ENCODE assay signal across 28 cellular contexts in the genomic region with DNA sequence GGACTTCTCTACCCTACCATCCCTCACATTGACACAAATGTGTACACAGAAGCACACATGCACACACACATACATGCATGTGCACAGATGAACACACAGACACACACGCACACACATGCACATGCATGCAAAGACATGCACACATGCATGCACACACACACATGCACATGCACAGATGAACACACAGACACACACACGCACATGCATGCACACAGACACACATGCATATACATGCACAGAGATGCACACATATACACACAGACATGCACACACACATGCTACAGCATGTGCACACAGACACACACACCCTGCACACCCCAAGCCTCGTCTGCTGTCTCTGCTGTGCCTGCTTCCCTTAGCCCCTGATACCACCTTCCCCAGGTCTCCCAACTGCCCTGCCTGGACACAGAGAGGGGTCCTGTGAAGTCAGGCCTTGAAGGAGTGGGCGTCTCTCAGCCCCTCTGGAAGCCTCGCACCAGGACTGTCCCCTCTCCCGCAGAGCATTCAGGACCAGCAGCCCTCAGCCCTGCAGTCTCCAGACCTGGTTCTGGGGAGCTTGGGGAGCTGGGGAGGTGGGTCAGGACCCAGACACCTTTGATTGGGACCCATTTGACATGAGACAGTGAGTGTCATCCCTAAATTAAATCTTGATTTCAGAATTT.
DNase-seq lines count a peak whose midpoint lies in the region; ATAC-seq and TF ChIP-seq lines count a peak whose summit lies in the region.
"Had no signal": no experiment of that assay in that cellular context is flagged by ENCODE, and none has a peak within 500 bp of the region (broad histone marks: within the 10 kb centered on the region; RNA-seq: fewer than 3 reads in every experiment).

No MANE protein-coding gene starts in this region.

- no peaks in the 10 kb centered on the region for H3K9me3 Mint-ChIP-seq in activated T-cell treated with anti-CD3 and anti-CD28 coated beads, Interleukin-2, amount 50 U/mL, for 72 hours
- H3K9me3 Mint-ChIP-seq in endodermal cell, result no peaks in the 10 kb centered on the region

- H3K4me3 ChIP-seq in endodermal cell (ENCODE audit: low read length), result no peak overlapping the region
- H3K4me3 ChIP-seq in sigmoid colon, result no peak overlapping the region
- H3K4me3 ChIP-seq: adrenal gland, MG63, right lobe of liver, uterus had no signal

- H3K36me3 ChIP-seq in endodermal cell (ENCODE audit: control insufficient read depth, insufficient read depth, low read length) (no peaks in the 10 kb centered on the region), sigmoid colon (no peaks in the 10 kb centered on the region)
- H3K36me3 ChIP-seq: adrenal gland, MG63, right lobe of liver, uterus had no signal

- H3K27me3 ChIP-seq in endodermal cell (ENCODE audit: control insufficient read depth, insufficient read depth, low read length, poor library complexity, severe bottlenecking) (no peaks in the 10 kb centered on the region), sigmoid colon (peaks cover 0 to 38% (median 0%) of the 10 kb centered on the region in 3 donors)
- H3K27me3 ChIP-seq: adrenal gland, MG63, right lobe of liver, uterus had no signal

- H3K9me3 ChIP-seq in endodermal cell (ENCODE audit: control insufficient read depth, low read length), result peaks cover 52% of the 10 kb centered on the region
- no peaks in the 10 kb centered on the region for H3K9me3 ChIP-seq in sigmoid colon
- H3K9me3 ChIP-seq: adrenal gland, MG63, right lobe of liver, uterus had no signal

- intact Hi-C loops in sigmoid colon (cut with DNase I), result no loop called here

- TF ChIP-seq CTCF in endodermal cell (conservative IDR thresholded peaks at IDR 0.05), result no peak
- TF ChIP-seq CTCF in sigmoid colon (IDR thresholded peaks at IDR 0.05), result no peak

- H3K4me1 ChIP-seq in endodermal cell (ENCODE audit: control insufficient read depth, insufficient read depth, low read length), result no peaks in the 10 kb centered on the region
- H3K4me1 ChIP-seq in sigmoid colon, result no peaks in the 10 kb centered on the region
- H3K4me1 ChIP-seq: adrenal gland, parathyroid adenoma, right lobe of liver, uterus had no signal

- no peak overlapping the region for H3K9ac ChIP-seq in endodermal cell (ENCODE audit: extremely low read depth, low read length, poor library complexity, severe bottlenecking)
- H3K9ac ChIP-seq: parathyroid adenoma had no signal

- H3K36me3 Mint-ChIP-seq in activated T-cell treated with anti-CD3 and anti-CD28 coated beads, Interleukin-2, amount 50 U/mL, for 72 hours (ENCODE audit: insufficient read depth in 2 of 2), result no peaks in the 10 kb centered on the region
- H3K36me3 Mint-ChIP-seq in endodermal cell (ENCODE audit: low read depth), result no peaks in the 10 kb centered on the region
- H3K36me3 Mint-ChIP-seq: brain; CD4-positive, CD25-positive, alpha-beta regulatory T cell had no signal

- peak; percentile 8 to 10 for DNase-seq in activated T-cell treated with anti-CD3 and anti-CD28 coated beads, Interleukin-2, amount 50 U/mL, for 48 hours
- no peak for DNase-seq in activated T-cell treated with anti-CD3 and anti-CD28 coated beads, Interleukin-2, amount 50 U/mL, for 72 hours
- peak; percentile 42 for DNase-seq in activated CD8-positive, alpha-beta memory T cell treated with anti-CD3 and anti-CD28 coated beads for 24 hours
- DNase-seq in endodermal cell (peak; percentile 29), sigmoid colon (peak; percentile 33), NCI-H2227 treated with DMSO at 0.1 percent for 48 hours (lab: John Stamatoyannopoulos, UW) (no peak)
- no peak for DNase-seq in activated CD4-positive, alpha-beta T cell treated with anti-CD3 and anti-CD28 coated beads, Interleukin-2, amount 50 U/mL, for 48 hours
- DNase-seq: 8988T; activated CD4-positive, alpha-beta T cell treated with anti-CD3 and anti-CD28 coated beads, Interleukin-2, amount 50 U/mL, for 1 hour; CD4-positive, CD25-positive, alpha-beta regulatory T cell; effector memory CD4-positive, alpha-beta T cell; erythroblast; glutamatergic neuron; KG1; MG63; NCI-H2029 treated with DMSO at 0.1 percent for 48 hours; NCI-H526 treated with DMSO at 0.1 percent for 48 hours; stimulated activated CD4-positive, alpha-beta T cell treated with anti-CD3 and anti-CD28 coated beads, Interleukin-4, amount 100 ng/mL, for 4 hours; stimulated activated naive B cell treated with anti-CD40 and anti-IgM and Interleukin-4, amounts not matched to agents 10 μg/mL and 1 μg/mL and 100 μg/mL, for 72 hours; uterus had no signal

- peaks cover 6% of the 10 kb centered on the region for H3K27me3 Mint-ChIP-seq in activated T-cell treated with anti-CD3 and anti-CD28 coated beads, Interleukin-2, amount 50 U/mL, for 72 hours (ENCODE audit: low read depth)
- H3K27me3 Mint-ChIP-seq in endodermal cell (ENCODE audit: insufficient read depth), result peaks cover 4% of the 10 kb centered on the region

- H3K4me3 Mint-ChIP-seq in activated T-cell treated with anti-CD3 and anti-CD28 coated beads, Interleukin-2, amount 50 U/mL, for 72 hours, result no peak overlapping the region
- no peak overlapping the region for H3K4me3 Mint-ChIP-seq in endodermal cell
- H3K4me3 Mint-ChIP-seq: brain; CD4-positive, CD25-positive, alpha-beta regulatory T cell; nephron; stimulated activated naive B cell treated with anti-CD40 and anti-IgM and Interleukin-4, amounts not matched to agents 10 μg/mL and 1 μg/mL and 100 μg/mL, for 72 hours; WTC11 had no signal

- ATAC-seq in activated T-cell treated with anti-CD3 and anti-CD28 coated beads, Interleukin-2, amount 50 U/mL, for 72 hours (replicated peaks in 1 of 2), result no peak
- ATAC-seq in GM19397 (IDR thresholded peaks at IDR 0.05; ENCODE audit: unreplicated experiment), result no peak
- ATAC-seq: Panc1; stimulated activated naive B cell treated with anti-CD40 and anti-IgM and Interleukin-4, amounts not matched to agents 10 μg/mL and 1 μg/mL and 100 μg/mL, for 72 hours; WTC11 had no signal

- 81 to 90% methylated on average over 2 to 6 of the region's 6 CpGs for WGBS in endodermal cell (ENCODE audit: insufficient coverage in 1 of 2, insufficient read length in 1 of 2), 2 experiments
- 76 to 84% methylated on average over 6 of the region's 6 CpGs for WGBS in sigmoid colon, 2 donors

- no peaks in the 10 kb centered on the region for H3K4me1 Mint-ChIP-seq in activated T-cell treated with anti-CD3 and anti-CD28 coated beads, Interleukin-2, amount 50 U/mL, for 72 hours (ENCODE audit: low read depth)
- no peaks in the 10 kb centered on the region for H3K4me1 Mint-ChIP-seq in endodermal cell
- H3K4me1 Mint-ChIP-seq: nephron, WTC11 had no signal

- H3K27ac ChIP-seq in endodermal cell (ENCODE audit: low read depth, low read length) (no peak overlapping the region), sigmoid colon (no peak overlapping the region)
- H3K27ac ChIP-seq: adrenal gland, parathyroid adenoma, right lobe of liver, uterus had no signal

- no peak overlapping the region for H3K27ac Mint-ChIP-seq in activated T-cell treated with anti-CD3 and anti-CD28 coated beads, Interleukin-2, amount 50 U/mL, for 72 hours
- no peak overlapping the region for H3K27ac Mint-ChIP-seq in endodermal cell
- H3K27ac Mint-ChIP-seq: CD4-positive, CD25-positive, alpha-beta regulatory T cell; nephron; stimulated activated naive B cell treated with anti-CD40 and anti-IgM and Interleukin-4, amounts not matched to agents 10 μg/mL and 1 μg/mL and 100 μg/mL, for 72 hours; WTC11 had no signal

- no peak for TF ChIP-seq EP300 in sigmoid colon (IDR thresholded peaks at IDR 0.05)

- TF ChIP-seq POLR2A in sigmoid colon (IDR thresholded peaks at IDR 0.05), result no peak

Comparison
In these comparisons a context has a peak if more than half of its experiments do, and no peak if none do; other contexts are left out.
1. DNase-seq: peak in activated T-cell treated with anti-CD3 and anti-CD28 coated beads, Interleukin-2, amount 50 U/mL, for 48 hours (2 of 2), activated CD8-positive, alpha-beta memory T cell treated with anti-CD3 and anti-CD28 coated beads for 24 hours (single experiment), endodermal cell (single experiment) and sigmoid colon (single experiment); none in activated T-cell treated with anti-CD3 and anti-CD28 coated beads, Interleukin-2, amount 50 U/mL, for 72 hours (0 of 2), NCI-H2227 treated with DMSO at 0.1 percent for 48 hours (single experiment) and activated CD4-positive, alpha-beta T cell treated with anti-CD3 and anti-CD28 coated beads, Interleukin-2, amount 50 U/mL, for 48 hours (0 of 2).